ENCODE assay signal across 13 cellular contexts in the genomic region with DNA sequence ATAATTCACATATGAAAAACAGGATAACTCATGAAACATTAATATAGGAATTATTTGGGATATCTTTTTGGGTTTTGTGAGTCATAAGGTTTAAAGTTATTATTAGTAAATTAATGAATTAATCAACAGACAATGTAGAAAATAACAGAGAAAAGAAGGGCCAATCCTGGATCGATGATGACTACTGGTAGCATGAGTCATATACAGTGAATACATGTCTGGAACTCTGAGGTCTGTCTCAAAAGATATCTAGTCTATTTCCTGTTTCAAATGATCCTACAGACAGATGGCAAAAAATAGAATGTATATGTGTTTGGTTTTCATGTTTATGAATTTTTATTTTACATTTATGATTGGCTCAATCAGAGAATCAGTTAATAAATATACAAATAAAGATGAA.
"Had no signal": no experiment of that assay in that cellular context is flagged by ENCODE, and none has a peak within 500 bp of the region (broad histone marks: within the 10 kb centered on the region; RNA-seq: fewer than 3 reads in every experiment).

No MANE protein-coding gene starts in this region.

- H3K9me3 ChIP-seq: tibial artery had no signal

- H3K36me3 ChIP-seq: tibial artery had no signal

- H3K27ac ChIP-seq: coronary artery, parathyroid adenoma, tibial artery had no signal

- FAIRE-seq: urothelium cell line had no signal

- H3K27ac Mint-ChIP-seq: activated naive CD4-positive, alpha-beta T cell treated with anti-CD3 and anti-CD28 coated beads for 36 hours; activated T-helper 2 cell treated with anti-CD3 and anti-CD28 coated beads, Interferon-gamma antibody, Interleukin-2, Interleukin-4, amounts not matched to agents 10 μg/mL and 5 μg/mL and 100 μg/mL, durations not matched to agents 14 hours and 24 hours and 36 hours; naive B cell; stimulated activated naive B cell treated with anti-CD40 and anti-IgM and Interleukin-4, amounts not matched to agents 10 μg/mL and 1 μg/mL and 100 μg/mL, for 72 hours had no signal

- H3K27me3 ChIP-seq: tibial artery had no signal

- H3K9ac ChIP-seq: parathyroid adenoma had no signal

- H3K4me3 ChIP-seq: coronary artery, tibial artery had no signal

- H2AFZ ChIP-seq: parathyroid adenoma had no signal

- H3K36me3 Mint-ChIP-seq: naive B cell; stimulated activated naive B cell treated with anti-CD40 and anti-IgM and Interleukin-4, amounts not matched to agents 10 μg/mL and 1 μg/mL and 100 μg/mL, for 72 hours had no signal

- H3K9me3 Mint-ChIP-seq: activated naive CD4-positive, alpha-beta T cell treated with anti-CD3 and anti-CD28 coated beads for 36 hours; activated T-helper 2 cell treated with anti-CD3 and anti-CD28 coated beads, Interferon-gamma antibody, Interleukin-2, Interleukin-4, amounts not matched to agents 10 μg/mL and 5 μg/mL and 100 μg/mL, durations not matched to agents 14 hours and 24 hours and 36 hours; stimulated activated naive B cell treated with anti-CD40 and anti-IgM and Interleukin-4, amounts not matched to agents 10 μg/mL and 1 μg/mL and 100 μg/mL, for 72 hours had no signal

- H3K4me1 ChIP-seq: parathyroid adenoma, tibial artery had no signal

- H3K79me2 ChIP-seq: parathyroid adenoma had no signal

- DNase-seq: activated CD4-positive, alpha-beta T cell treated with anti-CD3 and anti-CD28 coated beads for 1 hour; activated CD4-positive, alpha-beta T cell treated with anti-CD3 and anti-CD28 coated beads, Interleukin-2, amount 50 U/mL, for 4 hours; activated naive CD4-positive, alpha-beta T cell treated with anti-CD3 and anti-CD28 coated beads for 36 hours; central memory CD4-positive, alpha-beta T cell; foreskin melanocyte; naive B cell; stimulated activated CD4-positive, alpha-beta T cell treated with anti-CD3 and anti-CD28 coated beads, Interleukin-2, amount 100 ng/mL, for 48 hours; stimulated activated naive B cell treated with anti-CD40 and anti-IgM and Interleukin-4, amounts not matched to agents 10 μg/mL and 1 μg/mL and 100 μg/mL, for 72 hours; tibial artery had no signal

- ATAC-seq: stimulated activated naive B cell treated with anti-CD40 and anti-IgM and Interleukin-4, amounts not matched to agents 10 μg/mL and 1 μg/mL and 100 μg/mL, for 72 hours had no signal
